ENCODE assay signal across 10 cellular contexts in the genomic region with DNA sequence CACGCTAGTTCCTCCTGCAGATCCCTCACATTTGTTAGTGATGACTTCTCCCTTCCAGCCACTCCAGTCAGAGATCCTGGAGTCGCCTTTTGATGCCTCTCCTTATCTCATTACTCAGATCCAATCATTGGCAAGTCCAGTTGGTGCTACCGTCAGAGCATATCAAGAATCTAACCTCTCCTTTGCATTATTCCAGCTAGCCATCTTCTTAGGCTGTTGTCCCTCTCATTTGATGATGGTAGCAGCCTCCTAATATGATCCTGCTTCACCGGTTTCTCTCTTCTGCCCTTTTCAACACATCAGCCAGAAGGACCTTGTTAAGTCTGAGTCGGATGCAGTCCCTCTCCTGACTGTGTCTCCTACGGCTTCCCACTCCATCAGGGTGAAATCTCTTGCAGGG.
"Had no signal": no experiment of that assay in that cellular context is flagged by ENCODE, and none has a peak within 500 bp of the region (broad histone marks: within the 10 kb centered on the region; RNA-seq: fewer than 3 reads in every experiment).

No MANE protein-coding gene starts in this region.

- H3K9me3 ChIP-seq: HAP-1 had no signal

- DNase-seq: GM23248, GOT3, H7, H9, HCEC 1CT, HFFc6 had no signal

- H3K4me3 ChIP-seq: GM23248, GM23338, HAP-1 had no signal

- ATAC-seq: GM23338, HCT116 had no signal

- H3K4me2 ChIP-seq: GM23338 had no signal

- H3K36me3 ChIP-seq: HAP-1 had no signal

- H2AFZ ChIP-seq: GM23248 had no signal

- FAIRE-seq: H54 had no signal

- H3K27ac ChIP-seq: GM23248 had no signal

- H3K4me1 ChIP-seq: HAP-1 had no signal

- H3K9ac ChIP-seq: GM23248 had no signal
